In the genomic region with DNA sequence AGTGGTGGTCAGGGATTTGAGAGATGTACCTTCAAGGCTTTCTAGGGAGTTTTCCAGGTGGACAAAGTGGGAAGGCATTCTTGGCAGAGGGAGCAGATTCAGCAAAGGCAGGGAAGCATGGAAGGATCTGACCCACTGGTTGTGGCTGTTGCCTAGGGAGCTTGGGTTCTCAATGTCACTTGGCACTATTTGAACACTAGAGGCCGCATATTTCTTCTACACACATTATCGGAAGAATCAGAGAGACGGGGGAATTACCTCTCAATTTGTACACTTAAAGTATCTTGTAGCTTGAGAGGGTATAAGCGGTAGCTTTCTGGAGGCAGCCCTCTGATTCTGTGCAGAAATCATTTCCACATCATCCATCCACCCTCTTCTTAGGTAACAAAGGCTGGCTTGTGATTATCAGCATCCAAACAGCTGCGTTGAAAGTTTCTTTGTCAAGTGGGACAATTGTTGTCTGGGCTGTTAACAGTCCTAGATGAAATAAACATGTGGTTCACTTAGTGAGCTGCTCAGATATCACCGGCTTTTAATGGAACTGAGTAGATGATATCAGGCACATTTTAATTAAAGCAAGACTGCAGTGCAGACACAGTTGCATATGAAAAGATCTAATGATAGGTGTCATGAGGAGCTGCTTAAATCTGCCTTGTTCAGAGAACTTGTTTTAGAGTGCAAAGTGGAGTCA, we compare ENCODE assay signal across 8 cellular contexts. TPM values are rescaled to one million over a fixed set of nuclear protein-coding genes. Genes with fewer than 3 reads are reported as not detected.
DNase-seq lines count a peak whose midpoint lies in the region; ATAC-seq and TF ChIP-seq lines count a peak whose summit lies in the region.

No MANE protein-coding gene starts in this region.

- H3K4me1 ChIP-seq in SK-N-SH (ENCODE audit: control insufficient read depth in 1 of 2, insufficient read depth in 2 of 2, low read depth in 1 of 2, low read length in 1 of 2), result peaks cover 0 to 32% of the 10 kb centered on the region in 2 experiments; a peak in 2 of 4 replicates

- no peak overlapping the region for H3K4me2 ChIP-seq in SK-N-SH
- peak overlapping the region; percentile 40 for H3K4me2 ChIP-seq in neural cell (ENCODE audit: low read length)

- ATAC-seq in HG03196 (IDR thresholded peaks at IDR 0.05; ENCODE audit: unreplicated experiment) (no peak), HG03439 (IDR thresholded peaks at IDR 0.05; ENCODE audit: unreplicated experiment) (no peak)

- TF ChIP-seq POLR2A in NB4 (IDR thresholded peaks at IDR 0.05; ENCODE audit: extremely low read depth, insufficient read length) (no peak), lower leg skin (IDR thresholded peaks at IDR 0.05) (no peak)

- H3K9me2 ChIP-seq in SK-N-SH (no peaks in the 10 kb centered on the region), neural cell (ENCODE audit: insufficient read depth, low read length) (no peaks in the 10 kb centered on the region)

- H3K4me3 ChIP-seq in NB4 (ENCODE audit: low read depth, low read length) (no peak overlapping the region), SK-N-SH (ENCODE audit: low read depth in 2 of 2, low read length in 1 of 2) (peak overlapping the region in 1 of 2 experiments; percentile 52; a peak in 1 of 4 replicates), neural cell (ENCODE audit: low read length) (peak overlapping the region; percentile 76), lower leg skin (ENCODE audit: low read depth, poor library complexity, severe bottlenecking) (no peak overlapping the region)

- H3K36me3 ChIP-seq in SK-N-SH (replicated peaks in 1 of 2; ENCODE audit: control insufficient read depth in 1 of 2, insufficient read depth in 2 of 2, low read length in 1 of 2), result no peaks in the 10 kb centered on the region
- H3K36me3 ChIP-seq in neural cell (ENCODE audit: insufficient read depth, low read length), result no peaks in the 10 kb centered on the region

- H3K9me3 ChIP-seq in SK-N-SH (no peaks in the 10 kb centered on the region), neural cell (ENCODE audit: low read length) (no peaks in the 10 kb centered on the region)

- H3F3A ChIP-seq in SK-N-SH (replicated peaks; ENCODE audit: insufficient read depth) (no peaks in the 10 kb centered on the region), neural cell (ENCODE audit: insufficient read depth, low read length, poor library complexity, severe bottlenecking) (no peaks in the 10 kb centered on the region)

- H2AFZ ChIP-seq in SK-N-SH (ENCODE audit: low read depth) (no peak overlapping the region), neural cell (ENCODE audit: low read depth, low read length) (no peak overlapping the region)

- peaks cover 36% of the 10 kb centered on the region for H3K27me3 ChIP-seq in SK-N-SH (ENCODE audit: insufficient read depth)
- peaks cover 49% of the 10 kb centered on the region for H3K27me3 ChIP-seq in neural cell (ENCODE audit: insufficient read depth, low read depth, low read length)

- POLR2A ChIA-PET in SK-N-SH (lab: Yijun Ruan, JAX), result no interaction called here

- WGBS in SK-N-SH (ENCODE audit: low lambda C conversion rate), result under 1% methylated on average over 6 of the region's 6 CpGs
- WGBS in lower leg skin, 2 donors, result 19 to 39% methylated on average over 6 of the region's 6 CpGs

- H4K20me1 ChIP-seq in SK-N-SH (ENCODE audit: insufficient read depth) (no peaks in the 10 kb centered on the region), neural cell (ENCODE audit: insufficient read depth) (no peaks in the 10 kb centered on the region)

- TF ChIP-seq RAD21 in SK-N-SH (IDR thresholded peaks at IDR 0.05; ENCODE audit: low read length), result peak; percentile 37
- TF ChIP-seq RAD21 in neural cell (conservative IDR thresholded peaks at IDR 0.05), result peak; percentile 66

- no peak overlapping the region for H3K9ac ChIP-seq in SK-N-SH
- H3K9ac ChIP-seq in neural cell (ENCODE audit: low read length), result peak overlapping the region; percentile 72

- H3K79me2 ChIP-seq in SK-N-SH (ENCODE audit: insufficient read depth) (no peaks in the 10 kb centered on the region), neural cell (replicated peaks; ENCODE audit: insufficient read depth, low read length) (no peaks in the 10 kb centered on the region)

- TF ChIP-seq EP300 in SK-N-SH (IDR thresholded peaks at IDR 0.05; ENCODE audit: borderline replicate concordance in 1 of 2, low read depth in 1 of 2, low read length in 1 of 2), result peak in 1 of 2 experiments; percentile 79; a peak in 2 of 4 replicates
- TF ChIP-seq EP300 in neural cell (conservative IDR thresholded peaks at IDR 0.05; ENCODE audit: poor library complexity, severe bottlenecking), result no peak

- CTCF ChIA-PET in SK-N-SH (lab: Yijun Ruan, JAX), result interaction anchor here (0.6 to 3.7 kb wide), 53 partner anchors 10 to 1630 kb away, joined by 3 to 25 read pairs (median 3); no protein-coding TSS in a partner anchor

- intact Hi-C loops in lower leg skin (cut with DNase I; ENCODE audit: low total_unique reads), result no loop called here

- DNase-seq in GM10266 (ENCODE audit: extremely low spot score) (peak; percentile 36), NB4 (ENCODE audit: low read depth) (peak; percentile 12), SK-N-SH (peak; percentile 67), lower leg skin (ENCODE audit: low spot score in 2 of 2) (no peak)
- no peak for DNase-seq in effector CD4-positive, alpha-beta T cell

- peak overlapping the region in 1 of 2 experiments; percentile 77; a peak in 2 of 4 replicates for H3K27ac ChIP-seq in SK-N-SH (ENCODE audit: low read depth in 2 of 2, low read length in 1 of 2)
- peak overlapping the region; percentile 44 for H3K27ac ChIP-seq in neural cell (ENCODE audit: low read length)

- TF ChIP-seq CTCF in GM10266 (IDR thresholded peaks at IDR 0.05; ENCODE audit: control insufficient read depth, insufficient read depth, low read depth, missing control alignments) (no peak), NB4 (IDR thresholded peaks at IDR 0.05; ENCODE audit: low read depth, low read length) (peak; percentile 24), SK-N-SH (IDR thresholded peaks at IDR 0.05) (peak; percentile 41), neural cell (IDR thresholded peaks at IDR 0.05; ENCODE audit: poor library complexity, severe bottlenecking) (peak; percentile 70), lower leg skin (IDR thresholded peaks at IDR 0.05) (no peak)

TF ChIP-seq in SK-N-SH, 30 proteins besides CTCF, POLR2A, EP300 and RAD21 (continues in another document):
- no peak for TF ChIP-seq IRF3 (IDR thresholded peaks at IDR 0.05; ENCODE audit: low read depth, low read length)
- TF ChIP-seq SMC3 (IDR thresholded peaks at IDR 0.05; ENCODE audit: low read depth, low read length), result no peak
- TF ChIP-seq USF1 (IDR thresholded peaks at IDR 0.05; ENCODE audit: borderline replicate concordance, low read depth), result no peak
- TF ChIP-seq JUND (IDR thresholded peaks at IDR 0.05), result no peak
- no peak for TF ChIP-seq POLR2AphosphoS5 (IDR thresholded peaks at IDR 0.05; ENCODE audit: low read depth, low read length)
- no peak for TF ChIP-seq TEAD4 (IDR thresholded peaks at IDR 0.05; ENCODE audit: borderline replicate concordance, insufficient read depth)
- no peak for TF ChIP-seq ELF1 (IDR thresholded peaks at IDR 0.05)
- no peak for TF ChIP-seq NFIC (IDR thresholded peaks at IDR 0.05; ENCODE audit: borderline replicate concordance)

TF ChIP-seq in neural cell, 6 proteins besides CTCF, POLR2A, EP300 and RAD21:
- TF ChIP-seq SMC3 (conservative IDR thresholded peaks at IDR 0.05; ENCODE audit: poor library complexity) (peak; percentile 68), MXI1 (conservative IDR thresholded peaks at IDR 0.05; ENCODE audit: poor library complexity, severe bottlenecking) (peak; percentile 11), TAF1 (IDR thresholded peaks at IDR 0.05; ENCODE audit: low read depth) (no peak)

RNA-seq across cellular contexts. Expression of gene NELL1, which starts 2.6 kb away (rescaled TPM):
- 0.02 TPM in 1 of 2 replicates, not detected in the other for polyA plus RNA-seq in SK-N-SH (2012; rRNA removed)
- polyA plus RNA-seq in SK-N-SH (2012; cell fraction: cytosol; rRNA removed), result not detected in 2 replicates
- not detected in 2 replicates for polyA plus RNA-seq in SK-N-SH (2012; cell fraction: nucleus; rRNA removed)
- polyA plus RNA-seq in neural cell, result 48.0 and 70.4 TPM in 2 replicates
- polyA minus RNA-seq in neural cell, result 128 and 131 TPM in 2 replicates
- under 1 TPM; 0.12 to 0.29 (median 0.14) TPM for total RNA-seq in lower leg skin

Comparison
In these comparisons a context has a peak if more than half of its experiments do, and no peak if none do; other contexts are left out.
1. DNase-seq: peak in GM10266 (single experiment), NB4 (single experiment) and SK-N-SH (single experiment); none in lower leg skin (0 of 2) and effector CD4-positive, alpha-beta T cell (single experiment).
2. CTCF ChIP-seq: peak in NB4 (single experiment), SK-N-SH (single experiment) and neural cell (single experiment); none in GM10266 (single experiment) and lower leg skin (0 of 3).
3. RNA of gene NELL1, which starts 2.6 kb away (polyA plus RNA-seq): 48.0 to 70.4 TPM in neural cell; 0.02 TPM in SK-N-SH; every median in the first group is over 10 times any median in the second.